10 cellular contexts compared by ENCODE assay signal in the genomic region with DNA sequence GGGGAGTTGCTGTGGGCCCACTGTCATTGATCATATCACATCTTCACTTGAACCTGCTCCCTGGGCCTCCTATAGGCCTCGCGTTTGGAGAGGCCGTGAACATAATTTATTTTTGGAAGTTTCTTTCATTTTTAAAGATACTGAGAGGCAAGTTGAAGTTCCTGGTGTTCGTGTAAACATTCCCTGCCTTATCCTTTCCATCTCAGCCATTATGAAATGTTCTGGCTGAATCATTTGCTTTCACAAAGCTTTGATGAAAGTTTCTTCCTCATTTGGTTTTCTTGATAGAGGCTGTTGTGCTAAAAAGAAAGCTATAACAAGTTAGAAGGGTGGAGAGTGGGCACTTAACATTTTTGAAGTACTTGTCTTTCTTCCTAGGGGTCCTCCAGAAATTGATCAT. TPM values are rescaled to one million over a fixed set of nuclear protein-coding genes. Genes with fewer than 3 reads are reported as not detected.
DNase-seq lines count a peak whose midpoint lies in the region; TF ChIP-seq lines count a peak whose summit lies in the region.
"Had no signal": no experiment of that assay in that cellular context is flagged by ENCODE, and none has a peak within 500 bp of the region (broad histone marks: within the 10 kb centered on the region; RNA-seq: fewer than 3 reads in every experiment).

No MANE protein-coding gene starts in this region.

- peaks cover 31% of the 10 kb centered on the region for H3K4me1 Mint-ChIP-seq in activated naive CD8-positive, alpha-beta T cell treated with anti-CD3 and anti-CD28 coated beads for 36 hours

- 21 to 31% (median 24%) methylated on average over 4 of the region's 4 CpGs for WGBS in adrenal gland, 4 donors
- WGBS in thyroid gland, 2 donors = 44 to 55% methylated on average over 4 of the region's 4 CpGs

- no peaks in the 10 kb centered on the region for H3K27me3 Mint-ChIP-seq in activated naive CD8-positive, alpha-beta T cell treated with anti-CD3 and anti-CD28 coated beads for 36 hours

- no peak overlapping the region for H3K4me3 Mint-ChIP-seq in activated naive CD8-positive, alpha-beta T cell treated with anti-CD3 and anti-CD28 coated beads for 36 hours

- H3K27me3 ChIP-seq in adrenal gland = no peaks in the 10 kb centered on the region
- no peaks in the 10 kb centered on the region for H3K27me3 ChIP-seq in right atrium auricular region
- no peaks in the 10 kb centered on the region for H3K27me3 ChIP-seq in thyroid gland

- H3K4me1 ChIP-seq in adrenal gland (replicated peaks in 1 of 2) = peaks cover 29 to 48% of the 10 kb centered on the region in 2 donors
- H3K4me1 ChIP-seq in right atrium auricular region = peaks cover 0 to 50% of the 10 kb centered on the region in 2 donors
- peaks cover 29 to 41% of the 10 kb centered on the region in 2 donors for H3K4me1 ChIP-seq in thyroid gland

- H3K4me3 ChIP-seq in adrenal gland (no peak overlapping the region), right atrium auricular region (no peak overlapping the region), thyroid gland (replicated peaks in 1 of 3) (no peak overlapping the region)

- H3K36me3 Mint-ChIP-seq in activated naive CD8-positive, alpha-beta T cell treated with anti-CD3 and anti-CD28 coated beads for 36 hours = peaks cover 5% of the 10 kb centered on the region

- intact Hi-C loops in adrenal gland (cut with DNase I) = no loop called here
- intact Hi-C loops in thyroid gland (cut with DNase I) = no loop called here

- H3K9me3 ChIP-seq in adrenal gland (replicated peaks in 1 of 3) (no peaks in the 10 kb centered on the region), right atrium auricular region (no peaks in the 10 kb centered on the region), thyroid gland (no peaks in the 10 kb centered on the region)

- no peak for TF ChIP-seq CTCF in adrenal gland (IDR thresholded peaks at IDR 0.05)
- no peak for TF ChIP-seq CTCF in right atrium auricular region (IDR thresholded peaks at IDR 0.05)
- no peak for TF ChIP-seq CTCF in thyroid gland (IDR thresholded peaks at IDR 0.05)

- peak; percentile 46 for DNase-seq in HCEC 1CT
- DNase-seq in adrenal gland = no peak
- DNase-seq in right atrium auricular region (ENCODE audit: low spot score) = no peak
- DNase-seq in thyroid gland = no peak
- no peak for DNase-seq in activated CD8-positive, alpha-beta memory T cell treated with anti-CD3 and anti-CD28 coated beads for 24 hours
- DNase-seq in activated naive CD8-positive, alpha-beta T cell treated with anti-CD3 and anti-CD28 coated beads for 36 hours = no peak
- no peak for DNase-seq in NCI-H345 treated with DMSO at 0.1 percent for 48 hours (lab: John Stamatoyannopoulos, UW; ENCODE audit: unreplicated experiment)
- DNase-seq: H7, left colon, NCI-H2029 had no signal

- H3K27ac ChIP-seq in adrenal gland (peak overlapping the region; percentile 27 to 77 (median 74)), right atrium auricular region (peak overlapping the region; percentile 66 to 82), thyroid gland (peak overlapping the region; percentile 51 to 70 (median 69))

- H3K36me3 ChIP-seq in adrenal gland (replicated peaks in 1 of 2) (no peaks in the 10 kb centered on the region), right atrium auricular region (no peaks in the 10 kb centered on the region), thyroid gland (no peaks in the 10 kb centered on the region)

- TF ChIP-seq POLR2A in adrenal gland (IDR thresholded peaks at IDR 0.05) (no peak), thyroid gland (IDR thresholded peaks at IDR 0.05) (no peak)

- H3K27ac Mint-ChIP-seq in activated naive CD8-positive, alpha-beta T cell treated with anti-CD3 and anti-CD28 coated beads for 36 hours = no peak overlapping the region

- no peaks in the 10 kb centered on the region for H3K9me3 Mint-ChIP-seq in activated naive CD8-positive, alpha-beta T cell treated with anti-CD3 and anti-CD28 coated beads for 36 hours

RNA-seq across cellular contexts. Expression of a gene that starts 15.5 kb away (rescaled TPM):
- total RNA-seq in adrenal gland (100 to 1,000 TPM in 2 of 8 donors, 10 to 100 TPM in 6; 62.9 to 129 (median 77.4) TPM), right atrium auricular region (100 to 1,000 TPM; 132 to 190 TPM), thyroid gland (100 to 1,000 TPM in 2 of 4 donors, 10 to 100 TPM in 2; 63.9 to 124 (median 101) TPM)
- polyA plus RNA-seq in adrenal gland = 100 to 1,000 TPM; 114 to 141 (median 131) TPM
- total RNA-seq in activated naive CD8-positive, alpha-beta T cell treated with anti-CD3 and anti-CD28 coated beads for 36 hours = 10 to 100 TPM; 70.4 to 71.4 TPM
